ENCODE assay signal across 8 cellular contexts in the genomic region with DNA sequence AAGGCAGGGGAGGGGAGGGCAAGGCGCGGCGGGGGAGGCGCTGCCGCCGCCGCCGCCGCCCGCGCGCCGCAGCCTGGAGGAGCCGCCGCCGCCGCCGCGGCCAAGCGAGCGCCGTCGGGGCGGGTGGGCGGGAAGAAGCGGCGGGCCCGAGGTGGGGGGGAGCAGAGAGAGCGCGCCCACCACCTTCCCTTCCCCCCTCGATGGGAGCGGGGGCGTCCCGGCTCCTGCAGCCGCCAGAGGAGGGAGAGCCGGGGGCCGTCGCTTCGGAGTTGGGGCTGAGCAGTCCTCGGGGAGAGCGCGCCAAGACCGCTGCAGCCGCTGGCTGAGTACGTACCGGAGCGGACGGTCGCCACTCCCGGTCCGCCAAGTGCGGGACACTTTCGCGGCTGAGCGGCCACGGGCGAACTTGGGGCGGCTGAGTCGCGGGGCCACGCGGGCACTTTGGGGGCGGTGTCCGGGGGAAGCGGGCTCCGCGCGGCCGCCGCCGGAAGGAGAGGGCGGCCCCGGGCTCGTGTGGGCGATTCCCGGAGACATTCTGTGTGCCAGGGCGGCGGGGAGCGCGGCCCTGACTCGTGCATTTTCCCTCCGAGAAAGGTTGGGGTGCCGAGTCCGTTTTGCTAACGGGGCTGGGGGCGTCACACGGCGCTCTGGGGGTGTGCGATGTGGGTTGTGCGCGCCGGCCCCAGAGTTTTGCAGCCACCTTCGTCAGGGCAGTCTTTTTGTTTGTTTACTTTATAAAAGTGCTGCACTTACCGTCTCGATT. TPM values are rescaled to one million over a fixed set of nuclear protein-coding genes. Genes with fewer than 3 reads are reported as not detected.
DNase-seq lines count a peak whose midpoint lies in the region; ATAC-seq and TF ChIP-seq lines count a peak whose summit lies in the region.

A gene with protein sequence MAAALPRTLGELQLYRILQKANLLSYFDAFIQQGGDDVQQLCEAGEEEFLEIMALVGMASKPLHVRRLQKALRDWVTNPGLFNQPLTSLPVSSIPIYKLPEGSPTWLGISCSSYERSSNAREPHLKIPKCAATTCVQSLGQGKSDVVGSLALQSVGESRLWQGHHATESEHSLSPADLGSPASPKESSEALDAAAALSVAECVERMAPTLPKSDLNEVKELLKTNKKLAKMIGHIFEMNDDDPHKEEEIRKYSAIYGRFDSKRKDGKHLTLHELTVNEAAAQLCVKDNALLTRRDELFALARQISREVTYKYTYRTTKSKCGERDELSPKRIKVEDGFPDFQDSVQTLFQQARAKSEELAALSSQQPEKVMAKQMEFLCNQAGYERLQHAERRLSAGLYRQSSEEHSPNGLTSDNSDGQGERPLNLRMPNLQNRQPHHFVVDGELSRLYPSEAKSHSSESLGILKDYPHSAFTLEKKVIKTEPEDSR (plus strand): TSS at position 49 of the 763 bp plus-strand sequence. CDS start 10,094 bp downstream, outside the sequence.

- H3K79me2 ChIP-seq in fibroblast of lung (ENCODE audit: control insufficient read depth, insufficient read depth, low read length), result peaks cover 36% of the 10 kb centered on the region
- peaks cover 33% of the 10 kb centered on the region for H3K79me2 ChIP-seq in neural cell (replicated peaks; ENCODE audit: insufficient read depth, low read length)

- TF ChIP-seq RAD21 in neural cell (conservative IDR thresholded peaks at IDR 0.05), result peak; percentile 12

- no peaks in the 10 kb centered on the region for H3K36me3 ChIP-seq in NT2/D1 (ENCODE audit: insufficient read depth, insufficient read length, low read length)
- no peaks in the 10 kb centered on the region for H3K36me3 ChIP-seq in fibroblast of lung (ENCODE audit: control insufficient read depth, insufficient read depth, low read length)
- no peaks in the 10 kb centered on the region for H3K36me3 ChIP-seq in neural cell (ENCODE audit: insufficient read depth, low read length)
- H3K36me3 ChIP-seq in stomach, result no peaks in the 10 kb centered on the region

- intact Hi-C loops in stomach (cut with DNase I; ENCODE audit: low total_unique reads), result no loop called here

- no peaks in the 10 kb centered on the region for H4K20me1 ChIP-seq in fibroblast of lung (ENCODE audit: control insufficient read depth, extremely low read depth, insufficient read depth, low read length)
- H4K20me1 ChIP-seq in neural cell (ENCODE audit: insufficient read depth), result no peaks in the 10 kb centered on the region

- TF ChIP-seq CTCF in fibroblast of lung (conservative IDR thresholded peaks at IDR 0.05 in 1 of 2, IDR thresholded peaks at IDR 0.05 in 1 of 2; ENCODE audit: low read depth in 1 of 2, low read length in 2 of 2) (no peak), neural cell (IDR thresholded peaks at IDR 0.05; ENCODE audit: poor library complexity, severe bottlenecking) (no peak), stomach (IDR thresholded peaks at IDR 0.05) (no peak)

- no peak for TF ChIP-seq POLR2A in stomach (IDR thresholded peaks at IDR 0.05)

- peak within 1 kb of the TSS; percentile 90 for H3K9ac ChIP-seq in NT2/D1 (ENCODE audit: insufficient read length, low read depth)
- peak within 1 kb of the TSS; percentile 82 for H3K9ac ChIP-seq in fibroblast of lung (ENCODE audit: insufficient read depth, low read length)
- peak within 1 kb of the TSS; percentile 80 for H3K9ac ChIP-seq in neural cell (ENCODE audit: low read length)

- H3K4me3 ChIP-seq in NT2/D1 (ENCODE audit: insufficient read length, low read depth) (peak within 1 kb of the TSS; percentile 73), fibroblast of lung (replicated peaks in 1 of 4; ENCODE audit: control extremely low read depth in 1 of 4, insufficient read depth in 1 of 4, low read depth in 3 of 4, low read length in 4 of 4) (peak within 1 kb of the TSS; percentile 53 to 98 (median 74)), neural cell (ENCODE audit: low read length) (peak within 1 kb of the TSS; percentile 84), stomach (peak within 1 kb of the TSS; percentile 68 to 95 (median 80))

- H3K4me1 ChIP-seq in NT2/D1 (ENCODE audit: insufficient read depth, insufficient read length), result no peaks in the 10 kb centered on the region
- H3K4me1 ChIP-seq in fibroblast of lung (ENCODE audit: control insufficient read depth, extremely low read depth, insufficient read depth, low read length), result no peaks in the 10 kb centered on the region
- H3K4me1 ChIP-seq in stomach, result peaks cover 3 to 67% (median 33%) of the 10 kb centered on the region in 4 donors

- no peaks in the 10 kb centered on the region for H3K9me3 ChIP-seq in NT2/D1 (ENCODE audit: insufficient read depth, low read length)
- H3K9me3 ChIP-seq in fibroblast of lung (ENCODE audit: control insufficient read depth, insufficient read depth, low read depth, low read length), result no peaks in the 10 kb centered on the region
- H3K9me3 ChIP-seq in neural cell (ENCODE audit: low read length), result no peaks in the 10 kb centered on the region
- no peaks in the 10 kb centered on the region for H3K9me3 ChIP-seq in stomach

- no peak for TF ChIP-seq EP300 in neural cell (conservative IDR thresholded peaks at IDR 0.05; ENCODE audit: poor library complexity, severe bottlenecking)
- TF ChIP-seq EP300 in stomach (IDR thresholded peaks at IDR 0.05), result no peak

- peak within 1 kb of the TSS; percentile 82 for H3K27ac ChIP-seq in fibroblast of lung (ENCODE audit: insufficient read depth, low read length)
- peak within 1 kb of the TSS; percentile 59 for H3K27ac ChIP-seq in neural cell (ENCODE audit: low read length)
- H3K27ac ChIP-seq in stomach, result peak within 1 kb of the TSS; percentile 90 to 95 (median 93)

- DNase-seq in SIG-M5 treated with dmso at 0.1 percent for 504 hours (lab: John Stamatoyannopoulos, UW; ENCODE audit: unreplicated experiment) (peak; percentile 44), SIG-M5 (lab: John Stamatoyannopoulos, UW) (no peak), NT2/D1 (ENCODE audit: low read depth, low spot score) (no peak), fibroblast of lung (ENCODE audit: low read depth in 2 of 2) (peak in 1 of 2 donors; percentile 56), stomach (peak; percentile 45)
- peak; percentile 74 to 79 for DNase-seq in activated T-cell treated with anti-CD3 and anti-CD28 coated beads, Interleukin-2, amount 50 U/mL, for 48 hours

- H2AFZ ChIP-seq in fibroblast of lung (ENCODE audit: low read length) (peak within 1 kb of the TSS; percentile 66), neural cell (ENCODE audit: low read depth, low read length) (peak within 1 kb of the TSS; percentile 41)

- H3K27me3 ChIP-seq in NT2/D1 (ENCODE audit: insufficient read depth, insufficient read length) (peaks cover 40% of the 10 kb centered on the region), fibroblast of lung (ENCODE audit: control insufficient read depth, insufficient read depth, low read length) (no peaks in the 10 kb centered on the region), neural cell (ENCODE audit: insufficient read depth, low read depth, low read length) (no peaks in the 10 kb centered on the region), stomach (no peaks in the 10 kb centered on the region)

- no peaks in the 10 kb centered on the region for H3K9me2 ChIP-seq in neural cell (ENCODE audit: insufficient read depth, low read length)

- peaks cover 6% of the 10 kb centered on the region for H3F3A ChIP-seq in neural cell (ENCODE audit: insufficient read depth, low read length, poor library complexity, severe bottlenecking)

- H3K4me2 ChIP-seq in fibroblast of lung (ENCODE audit: extremely low read depth, insufficient read depth, low read length) (peak within 1 kb of the TSS; percentile 85), neural cell (ENCODE audit: low read length) (peak within 1 kb of the TSS; percentile 78)

- ATAC-seq in HG03025 (IDR thresholded peaks at IDR 0.05; ENCODE audit: low FRiP score, unreplicated experiment), result peak; percentile 55

- WGBS in stomach, 5 donors, result 0 to 1% (median 0%) methylated on average over 21 to 86 of the region's 95 CpGs

TF ChIP-seq in neural cell, 6 proteins besides CTCF, POLR2A, EP300 and RAD21:
- TF ChIP-seq, protein P1, sequence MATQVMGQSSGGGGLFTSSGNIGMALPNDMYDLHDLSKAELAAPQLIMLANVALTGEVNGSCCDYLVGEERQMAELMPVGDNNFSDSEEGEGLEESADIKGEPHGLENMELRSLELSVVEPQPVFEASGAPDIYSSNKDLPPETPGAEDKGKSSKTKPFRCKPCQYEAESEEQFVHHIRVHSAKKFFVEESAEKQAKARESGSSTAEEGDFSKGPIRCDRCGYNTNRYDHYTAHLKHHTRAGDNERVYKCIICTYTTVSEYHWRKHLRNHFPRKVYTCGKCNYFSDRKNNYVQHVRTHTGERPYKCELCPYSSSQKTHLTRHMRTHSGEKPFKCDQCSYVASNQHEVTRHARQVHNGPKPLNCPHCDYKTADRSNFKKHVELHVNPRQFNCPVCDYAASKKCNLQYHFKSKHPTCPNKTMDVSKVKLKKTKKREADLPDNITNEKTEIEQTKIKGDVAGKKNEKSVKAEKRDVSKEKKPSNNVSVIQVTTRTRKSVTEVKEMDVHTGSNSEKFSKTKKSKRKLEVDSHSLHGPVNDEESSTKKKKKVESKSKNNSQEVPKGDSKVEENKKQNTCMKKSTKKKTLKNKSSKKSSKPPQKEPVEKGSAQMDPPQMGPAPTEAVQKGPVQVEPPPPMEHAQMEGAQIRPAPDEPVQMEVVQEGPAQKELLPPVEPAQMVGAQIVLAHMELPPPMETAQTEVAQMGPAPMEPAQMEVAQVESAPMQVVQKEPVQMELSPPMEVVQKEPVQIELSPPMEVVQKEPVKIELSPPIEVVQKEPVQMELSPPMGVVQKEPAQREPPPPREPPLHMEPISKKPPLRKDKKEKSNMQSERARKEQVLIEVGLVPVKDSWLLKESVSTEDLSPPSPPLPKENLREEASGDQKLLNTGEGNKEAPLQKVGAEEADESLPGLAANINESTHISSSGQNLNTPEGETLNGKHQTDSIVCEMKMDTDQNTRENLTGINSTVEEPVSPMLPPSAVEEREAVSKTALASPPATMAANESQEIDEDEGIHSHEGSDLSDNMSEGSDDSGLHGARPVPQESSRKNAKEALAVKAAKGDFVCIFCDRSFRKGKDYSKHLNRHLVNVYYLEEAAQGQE (IDR thresholded peaks at IDR 0.05; ENCODE audit: borderline replicate concordance), result no peak
- TF ChIP-seq POLR2AphosphoS5 (IDR thresholded peaks at IDR 0.05) (peak; percentile 1), MXI1 (conservative IDR thresholded peaks at IDR 0.05; ENCODE audit: poor library complexity, severe bottlenecking) (no peak)
TF ChIP-seq in neural cell: peak in this region for 1.

RNA-seq across cellular contexts. Expression of the gene that starts here (rescaled TPM):
- total RNA-seq in fibroblast of lung (46.6 and 46.7 TPM in 2 replicates), stomach (100 to 1,000 TPM in 2 of 5 donors, 10 to 100 TPM in 3; 29.3 to 121 (median 61.6) TPM)
- polyA plus RNA-seq in fibroblast of lung (11.3 and 18.3 TPM in 2 replicates), neural cell (39.6 and 49.8 TPM in 2 replicates), stomach (10 to 100 TPM; 14.2 to 24.0 (median 18.4) TPM)
- 9.3 and 13.2 TPM in 2 replicates for polyA plus RNA-seq in fibroblast of lung (2012)
- polyA minus RNA-seq in fibroblast of lung (ENCODE audit: low replicate concordance) (1.6 and 7.6 TPM in 2 replicates), neural cell (55.8 and 59.4 TPM in 2 replicates)

Comparison
In these comparisons a context has a peak if more than half of its experiments do, and no peak if none do; other contexts are left out.
1. DNase-seq: peak in SIG-M5 treated with dmso at 0.1 percent for 504 hours (single experiment), activated T-cell treated with anti-CD3 and anti-CD28 coated beads, Interleukin-2, amount 50 U/mL, for 48 hours (2 of 2) and stomach (single experiment); none in SIG-M5 (single experiment) and NT2/D1 (single experiment).
2. Peak in every context shown above with its lines, with median percentiles within 50 percentile points of each other: H3K4me3 ChIP-seq, H3K9ac ChIP-seq and H3K27ac ChIP-seq.